31 cellular contexts compared by ENCODE assay signal in genomic region chr20:54981181-54981580, GRCh38.
"Had no signal": no experiment of that assay in that cellular context is flagged by ENCODE, and none has a peak within 500 bp of the region (broad histone marks: within the 10 kb centered on the region; RNA-seq: fewer than 3 reads in every experiment).

No MANE protein-coding gene starts in this region.

- H3K36me3 ChIP-seq: MG63 had no signal

- DNase-seq: Karpas-422, Kasumi-1, MG63, MM.1S, MV-4-11, NCI-H1048, NCI-H1092, NCI-H1092 treated with DMSO at 0.1 percent for 48 hours, NCI-H1105, NCI-H1105 treated with DMSO at 0.1 percent for 48 hours, NCI-H1417 treated with DMSO at 0.1 percent for 48 hours, NCI-H1436, NCI-H1436 treated with DMSO at 0.1 percent for 48 hours, NCI-H146, NCI-H1694, NCI-H1694 treated with DMSO at 0.1 percent for 48 hours, NCI-H187, NCI-H187 treated with DMSO at 0.1 percent for 48 hours, NCI-H2029, NCI-H2029 treated with DMSO at 0.1 percent for 48 hours, NCI-H2081, NCI-H2107, NCI-H2171, NCI-H2171 treated with DMSO at 0.1 percent for 48 hours, NCI-H2227 treated with DMSO at 0.1 percent for 48 hours, NCI-H226, NCI-H345, NCI-H446, NCI-H446 treated with DMSO at 0.1 percent for 48 hours, NCI-H510A had no signal

- H3K27ac ChIP-seq: KMS-11 had no signal

- H3K27me3 ChIP-seq: MG63 had no signal

- H3K9me3 ChIP-seq: MG63 had no signal

- H3K4me3 ChIP-seq: MG63 had no signal
